Comparison of ENCODE assay signal across 8 cellular contexts in the genomic region with DNA sequence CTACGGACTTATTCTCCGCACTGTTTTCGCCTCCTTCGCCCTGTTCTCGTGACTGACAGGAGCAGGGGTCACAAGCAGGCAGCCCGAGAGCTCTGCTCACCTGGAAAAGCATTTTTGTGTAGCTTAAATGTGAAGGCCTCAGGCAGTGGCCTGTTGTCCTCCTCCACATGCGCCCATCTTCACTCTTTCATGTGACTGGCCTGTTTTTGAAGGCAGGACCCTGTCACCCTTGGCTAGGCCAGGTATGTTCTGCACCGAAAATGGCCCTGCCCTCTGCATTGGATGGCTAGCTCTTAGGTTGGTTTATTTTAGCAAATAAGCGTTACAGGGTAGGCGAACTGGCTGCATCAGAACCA. TPM values are rescaled to one million over a fixed set of nuclear protein-coding genes. Genes with fewer than 3 reads are reported as not detected.
A peak's percentile ranks its signal among the peaks of the same experiment; 100 is the strongest.
DNase-seq lines count a peak whose midpoint lies in the region; ATAC-seq and TF ChIP-seq lines count a peak whose summit lies in the region.

No MANE protein-coding gene starts in this region.

- in situ Hi-C loops in astrocyte of the spinal cord (cut with HindIII; ENCODE audit: low sequenced_read_pairs), result no loop called here

- H3K9me3 Mint-ChIP-seq in T-helper 2 cell treated with Interferon-gamma antibody and Interleukin-4, amounts not matched to agents 5 μg/mL and 100 μg/mL, for 36 hours, result peaks cover 6% of the 10 kb centered on the region

- peak overlapping the region; percentile 79 for H3K27ac Mint-ChIP-seq in T-helper 2 cell treated with Interferon-gamma antibody and Interleukin-4, amounts not matched to agents 5 μg/mL and 100 μg/mL, for 36 hours

- no peaks in the 10 kb centered on the region for H3K27me3 Mint-ChIP-seq in T-helper 2 cell treated with Interferon-gamma antibody and Interleukin-4, amounts not matched to agents 5 μg/mL and 100 μg/mL, for 36 hours (ENCODE audit: low read depth)

- DNase-seq in T-helper 2 cell treated with Interferon-gamma antibody and Interleukin-4, amounts not matched to agents 5 μg/mL and 100 μg/mL, for 36 hours (ENCODE audit: low spot score), result no peak
- DNase-seq in T-helper 2 cell, result no peak
- DNase-seq in astrocyte of the spinal cord (ENCODE audit: low read depth, low spot score), result no peak
- no peak for DNase-seq in left lobe of liver (ENCODE audit: low spot score)
- DNase-seq in amniotic stem cell (lab: John Stamatoyannopoulos, UW), result no peak
- no peak for DNase-seq in NCI-H526 treated with DMSO at 0.1 percent for 48 hours (lab: John Stamatoyannopoulos, UW)

- no peaks in the 10 kb centered on the region for H3K9me3 ChIP-seq in thymus (ENCODE audit: control insufficient read depth)

- no peak for TF ChIP-seq CTCF in astrocyte of the spinal cord (IDR thresholded peaks at IDR 0.05; ENCODE audit: low read depth, low read length)

- no peaks in the 10 kb centered on the region for H3K36me3 ChIP-seq in thymus (ENCODE audit: control insufficient read depth, insufficient read depth)

- no peaks in the 10 kb centered on the region for H3K4me1 ChIP-seq in thymus (ENCODE audit: control insufficient read depth, insufficient read depth, low read length)

- no peaks in the 10 kb centered on the region for H3K36me3 Mint-ChIP-seq in T-helper 2 cell treated with Interferon-gamma antibody and Interleukin-4, amounts not matched to agents 5 μg/mL and 100 μg/mL, for 36 hours (ENCODE audit: low read depth)

- H3K27ac ChIP-seq in thymus (ENCODE audit: low read depth), result peak overlapping the region; percentile 56

- H3K4me1 Mint-ChIP-seq in T-helper 2 cell treated with Interferon-gamma antibody and Interleukin-4, amounts not matched to agents 5 μg/mL and 100 μg/mL, for 36 hours (ENCODE audit: low read depth), result peaks cover 12% of the 10 kb centered on the region

- H3K4me3 ChIP-seq in astrocyte of the spinal cord (ENCODE audit: low read depth, low read length), result peak overlapping the region; percentile 85
- peak overlapping the region; percentile 94 for H3K4me3 ChIP-seq in thymus (ENCODE audit: low read length)

- peak; percentile 2 for ATAC-seq in left lobe of liver
- ATAC-seq in GM19023 (IDR thresholded peaks at IDR 0.05; ENCODE audit: unreplicated experiment), result no peak

- WGBS in thymus, result 84% methylated on average over 10 of the region's 10 CpGs

- peak overlapping the region; percentile 88 for H3K4me3 Mint-ChIP-seq in T-helper 2 cell treated with Interferon-gamma antibody and Interleukin-4, amounts not matched to agents 5 μg/mL and 100 μg/mL, for 36 hours

- H3K27me3 ChIP-seq in thymus (ENCODE audit: control insufficient read depth, insufficient read depth), result no peaks in the 10 kb centered on the region

RNA-seq across cellular contexts. Expression of gene CPLANE1, which starts 0.6 kb away (rescaled TPM):
- total RNA-seq in left lobe of liver, result 3.7 TPM
- polyA plus RNA-seq in thymus, result 6.0 TPM
